Comparison of ENCODE assay signal across 8 cellular contexts in the genomic region with DNA sequence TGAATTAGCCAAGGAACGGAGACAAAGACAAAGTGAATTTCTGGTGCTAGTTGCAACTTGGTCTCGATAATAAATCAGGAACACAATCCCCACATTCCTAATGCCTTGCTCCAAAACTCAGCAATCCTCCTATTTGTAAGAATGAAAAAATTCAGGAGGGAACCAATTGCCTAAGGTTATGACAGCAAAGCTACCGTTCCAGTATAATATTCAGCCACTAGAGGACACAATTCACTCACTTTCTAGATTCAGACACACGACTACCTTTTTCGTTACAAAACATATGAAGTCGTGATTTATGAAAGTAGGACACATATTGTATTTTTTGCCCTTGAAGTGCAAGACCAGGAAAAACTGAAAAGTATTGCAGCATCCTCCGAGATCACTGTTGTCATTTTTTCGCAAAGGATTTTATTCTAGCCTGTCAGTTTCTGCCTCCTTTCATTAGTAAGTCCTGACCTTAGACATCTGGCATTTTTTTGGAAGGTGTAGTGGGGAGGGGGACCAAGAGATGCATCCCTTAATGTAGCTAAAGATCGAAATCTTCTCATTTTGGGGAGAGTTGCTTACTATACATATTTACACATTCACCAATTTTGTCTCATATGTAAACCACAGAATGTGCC.
DNase-seq lines count a peak whose midpoint lies in the region; ATAC-seq, FAIRE-seq and TF ChIP-seq lines count a peak whose summit lies in the region.

No MANE protein-coding gene starts in this region.

- 20 to 21% methylated on average over 9 of the region's 9 CpGs for WGBS in aorta, 2 donors

- ATAC-seq in omental fat pad (ENCODE audit: low FRiP score): peak; percentile 64
- no peak for ATAC-seq in HG02938 (IDR thresholded peaks at IDR 0.05; ENCODE audit: unreplicated experiment)
- no peak for ATAC-seq in aorta (ENCODE audit: low FRiP score)

- H3K27ac ChIP-seq in aorta (ENCODE audit: low read depth in 1 of 2, low read length in 2 of 2): no peak overlapping the region

- intact Hi-C loops in aorta (cut with DNase I): no loop called here

- no peaks in the 10 kb centered on the region for H3K27me3 ChIP-seq in aorta (ENCODE audit: control insufficient read depth in 1 of 2, insufficient read depth in 2 of 2, low read length in 1 of 2)

- FAIRE-seq in H54 (lab: Jason Lieb, UNC): peak; percentile 58

- DNase-seq in AG09319 (ENCODE audit: extremely low read depth, low read depth): no peak
- DNase-seq in H54 (ENCODE audit: insufficient read length, low spot score): peak; percentile 4
- peak; percentile 63 for DNase-seq in RKO (ENCODE audit: low spot score)
- DNase-seq in fibroblast of gingiva (ENCODE audit: low read depth): peak; percentile 28
- DNase-seq in omental fat pad (ENCODE audit: low spot score): no peak
- no peak for DNase-seq in activated CD4-positive, CD25-positive, alpha-beta regulatory T cell treated with anti-CD3 and anti-CD28 coated beads, Interleukin-2, amount 50 U/mL, for 72 hours
- no peak for DNase-seq in aorta

- H3K36me3 ChIP-seq in aorta (ENCODE audit: control insufficient read depth in 1 of 2, insufficient read depth in 2 of 2, low read length in 1 of 2): no peaks in the 10 kb centered on the region

- H3K4me3 ChIP-seq in aorta (ENCODE audit: low read length in 2 of 2): no peak overlapping the region

- TF ChIP-seq CTCF in AG09319 (IDR thresholded peaks at IDR 0.05; ENCODE audit: low read depth, low read length): peak; percentile 62
- no peak for TF ChIP-seq CTCF in omental fat pad (IDR thresholded peaks at IDR 0.05)

- no peaks in the 10 kb centered on the region for H3K4me1 ChIP-seq in aorta (ENCODE audit: control insufficient read depth in 1 of 2, insufficient read depth in 2 of 2, low read length in 2 of 2)

- no peak for TF ChIP-seq POLR2A in H54 (IDR thresholded peaks at IDR 0.05; ENCODE audit: low read depth, low read length)

- H3K9me3 ChIP-seq in aorta (ENCODE audit: control insufficient read depth, low read length): no peaks in the 10 kb centered on the region

Comparison
In these comparisons a context has a peak if more than half of its experiments do, and no peak if none do; other contexts are left out.
1. DNase-seq: peak in H54 (single experiment), RKO (single experiment) and fibroblast of gingiva (single experiment); none in AG09319 (single experiment), omental fat pad (single experiment), activated CD4-positive, CD25-positive, alpha-beta regulatory T cell treated with anti-CD3 and anti-CD28 coated beads, Interleukin-2, amount 50 U/mL, for 72 hours (single experiment) and aorta (0 of 2).